Comparison of ENCODE assay signal across 30 cellular contexts in genomic region chr12:9724023-9724422, GRCh38. TPM values are rescaled to one million over a fixed set of nuclear protein-coding genes. Genes with fewer than 3 reads are reported as not detected.
"Had no signal": no experiment of that assay in that cellular context is flagged by ENCODE, and none has a peak within 500 bp of the region (broad histone marks: within the 10 kb centered on the region; RNA-seq: fewer than 3 reads in every experiment).

No MANE protein-coding gene starts in this region.

- H3K4me3 ChIP-seq: adrenal gland, body of pancreas, esophagus muscularis mucosa, right atrium auricular region, smooth muscle cell, tibial nerve had no signal

- ATAC-seq: activated CD4-positive, alpha-beta T cell treated with anti-CD3 and anti-CD28 coated beads for 36 hours; activated CD8-positive, alpha-beta memory T cell treated with anti-CD3 and anti-CD28 coated beads, Interleukin-2, amount 10 ng/mL, durations not matched to agents 7 days and 5 days; activated CD8-positive, alpha-beta T cell treated with anti-CD3 and anti-CD28 coated beads, Interleukin-2, amount 10 ng/mL, durations not matched to agents 7 days and 5 days; body of pancreas; foreskin keratinocyte; left cardiac atrium; naive thymus-derived CD8-positive, alpha-beta T cell had no signal

- H3K9me3 Mint-ChIP-seq: activated naive CD8-positive, alpha-beta T cell treated with anti-CD3 and anti-CD28 coated beads for 36 hours; naive thymus-derived CD8-positive, alpha-beta T cell; neural crest cell; T-helper 2 cell treated with Interferon-gamma antibody and Interleukin-4, amounts not matched to agents 5 μg/mL and 100 μg/mL, for 36 hours had no signal

- H3K9me3 ChIP-seq: adrenal gland, body of pancreas, esophagus muscularis mucosa, right atrium auricular region, tibial nerve had no signal

- H3K27me3 Mint-ChIP-seq: activated CD4-positive, alpha-beta T cell treated with anti-CD3 and anti-CD28 coated beads for 36 hours; activated CD8-positive, alpha-beta memory T cell treated with anti-CD3 and anti-CD28 coated beads, Interleukin-2, amount 10 ng/mL, durations not matched to agents 7 days and 5 days; activated naive CD8-positive, alpha-beta T cell treated with anti-CD3 and anti-CD28 coated beads for 36 hours; naive thymus-derived CD8-positive, alpha-beta T cell had no signal

- H3K27ac ChIP-seq: adrenal gland, body of pancreas, esophagus muscularis mucosa, foreskin keratinocyte, right atrium auricular region, tibial nerve had no signal

- DNase-seq: activated CD4-positive, alpha-beta T cell treated with anti-CD3 and anti-CD28 coated beads for 36 hours; activated CD4-positive, CD25-positive, alpha-beta regulatory T cell; activated CD8-positive, alpha-beta memory T cell treated with anti-CD3 and anti-CD28 coated beads, Interleukin-2, amount 10 ng/mL, durations not matched to agents 7 days and 5 days; activated CD8-positive, alpha-beta T cell treated with anti-CD3 and anti-CD28 coated beads, Interleukin-2, amount 10 ng/mL, durations not matched to agents 7 days and 5 days; activated effector memory CD4-positive, alpha-beta T cell treated with Interleukin-2 at 50 U/mL for 16 hours; activated naive CD4-positive, alpha-beta T cell treated with Interleukin-2 at 50 U/mL for 16 hours; activated naive CD8-positive, alpha-beta T cell treated with anti-CD3 and anti-CD28 coated beads for 36 hours; adrenal gland; aorta; body of pancreas; dermis blood vessel endothelial cell; effector CD4-positive, alpha-beta T cell; foreskin keratinocyte; islet precursor cell; left cardiac atrium; midbrain; naive thymus-derived CD8-positive, alpha-beta T cell; nucleus accumbens; stimulated activated CD4-positive, alpha-beta T cell treated with anti-CD3 and anti-CD28 coated beads, Interleukin-15, amount 100 ng/mL, for 24 hours; stimulated activated CD4-positive, alpha-beta T cell treated with anti-CD3 and anti-CD28 coated beads, Interleukin-2, amount 100 ng/mL, for 24 hours; stimulated activated naive CD4-positive, alpha-beta T cell treated with Interleukin-2 at 50 U/mL for 16 hours had no signal

- H3K4me2 ChIP-seq: smooth muscle cell had no signal

- H3K27me3 ChIP-seq: adrenal gland, body of pancreas, esophagus muscularis mucosa, foreskin keratinocyte, right atrium auricular region, tibial nerve had no signal

- H3K36me3 ChIP-seq: adrenal gland, esophagus muscularis mucosa, right atrium auricular region, tibial nerve had no signal

- FAIRE-seq: colon had no signal

- H3K27ac Mint-ChIP-seq: activated CD4-positive, alpha-beta T cell treated with anti-CD3 and anti-CD28 coated beads for 36 hours; activated CD8-positive, alpha-beta memory T cell treated with anti-CD3 and anti-CD28 coated beads, Interleukin-2, amount 10 ng/mL, durations not matched to agents 7 days and 5 days; activated CD8-positive, alpha-beta T cell treated with anti-CD3 and anti-CD28 coated beads, Interleukin-2, amount 10 ng/mL, durations not matched to agents 7 days and 5 days; activated naive CD8-positive, alpha-beta T cell treated with anti-CD3 and anti-CD28 coated beads for 36 hours; T-helper 2 cell treated with Interferon-gamma antibody and Interleukin-4, amounts not matched to agents 5 μg/mL and 100 μg/mL, for 36 hours had no signal

- H3K4me3 Mint-ChIP-seq: activated CD4-positive, alpha-beta T cell treated with anti-CD3 and anti-CD28 coated beads for 36 hours; activated CD8-positive, alpha-beta memory T cell treated with anti-CD3 and anti-CD28 coated beads, Interleukin-2, amount 10 ng/mL, durations not matched to agents 7 days and 5 days; activated CD8-positive, alpha-beta T cell treated with anti-CD3 and anti-CD28 coated beads, Interleukin-2, amount 10 ng/mL, durations not matched to agents 7 days and 5 days; activated naive CD8-positive, alpha-beta T cell treated with anti-CD3 and anti-CD28 coated beads for 36 hours; naive thymus-derived CD8-positive, alpha-beta T cell; neural crest cell; T-helper 2 cell treated with Interferon-gamma antibody and Interleukin-4, amounts not matched to agents 5 μg/mL and 100 μg/mL, for 36 hours had no signal

- H3K36me3 Mint-ChIP-seq: naive thymus-derived CD8-positive, alpha-beta T cell had no signal

- H3K4me1 ChIP-seq: adrenal gland, foreskin keratinocyte, right atrium auricular region had no signal

RNA-seq across cellular contexts. Expression of gene CLECL1, which starts 8.9 kb away (rescaled TPM):
- total RNA-seq: body of pancreas, dermis blood vessel endothelial cell, foreskin keratinocyte, neural crest cell, pulmonary artery endothelial cell, right atrium auricular region, smooth muscle cell, temporal lobe, tibial nerve had no signal
- polyA plus RNA-seq: aorta, foreskin keratinocyte, smooth muscle cell had no signal

RNA-seq across cellular contexts. Expression of gene CD69, which starts 36.7 kb away (rescaled TPM):
- total RNA-seq: foreskin keratinocyte, neural crest cell had no signal
- polyA plus RNA-seq: foreskin keratinocyte, smooth muscle cell had no signal
